8 cellular contexts compared by ENCODE assay signal in genomic region chr4:119103263-119103662, GRCh38. TPM values are rescaled to one million over a fixed set of nuclear protein-coding genes. Genes with fewer than 3 reads are reported as not detected.
DNase-seq lines count a peak whose midpoint lies in the region; ATAC-seq, FAIRE-seq and TF ChIP-seq lines count a peak whose summit lies in the region.

No MANE protein-coding gene starts in this region.

- no peak for ATAC-seq in HG03175 (IDR thresholded peaks at IDR 0.05; ENCODE audit: unreplicated experiment)
- ATAC-seq in HG02981 (IDR thresholded peaks at IDR 0.05; ENCODE audit: unreplicated experiment): no peak

- H2AFZ ChIP-seq in hepatocyte: no peak overlapping the region

- H3K27me3 ChIP-seq in hepatocyte (no peaks in the 10 kb centered on the region), tibial nerve (no peaks in the 10 kb centered on the region), thyroid gland (no peaks in the 10 kb centered on the region)

- H3K4me3 ChIP-seq in hepatocyte (no peak overlapping the region), tibial nerve (no peak overlapping the region), thyroid gland (replicated peaks in 1 of 3) (no peak overlapping the region)

- H3K4me1 ChIP-seq in hepatocyte (ENCODE audit: insufficient read depth) (no peaks in the 10 kb centered on the region), tibial nerve (peaks cover 0 to 76% (median 16%) of the 10 kb centered on the region in 4 donors), thyroid gland (no peaks in the 10 kb centered on the region)

- H3K27ac ChIP-seq in hepatocyte: peak overlapping the region; percentile 76
- H3K27ac ChIP-seq in tibial nerve: peak overlapping the region; percentile 47 to 84 (median 64)
- H3K27ac ChIP-seq in thyroid gland: peak overlapping the region in 1 of 3 donors; percentile 28

- no peak for TF ChIP-seq POLR2A in tibial nerve (IDR thresholded peaks at IDR 0.05)
- no peak for TF ChIP-seq POLR2A in thyroid gland (IDR thresholded peaks at IDR 0.05)

- H3K36me3 ChIP-seq in hepatocyte (replicated peaks; ENCODE audit: insufficient read depth, low read depth) (no peaks in the 10 kb centered on the region), tibial nerve (no peaks in the 10 kb centered on the region), thyroid gland (no peaks in the 10 kb centered on the region)

- TF ChIP-seq CTCF in hepatocyte (IDR thresholded peaks at IDR 0.05; ENCODE audit: poor library complexity) (no peak), tibial nerve (IDR thresholded peaks at IDR 0.05) (no peak), thyroid gland (IDR thresholded peaks at IDR 0.05) (no peak)

- H3K79me2 ChIP-seq in hepatocyte: no peaks in the 10 kb centered on the region

- no peaks in the 10 kb centered on the region for H3K9me2 ChIP-seq in hepatocyte (replicated peaks; ENCODE audit: insufficient read depth)

- H3K9me3 ChIP-seq in hepatocyte (ENCODE audit: low read depth): no peaks in the 10 kb centered on the region
- no peaks in the 10 kb centered on the region for H3K9me3 ChIP-seq in tibial nerve
- no peaks in the 10 kb centered on the region for H3K9me3 ChIP-seq in thyroid gland

- TF ChIP-seq EP300 in tibial nerve (IDR thresholded peaks at IDR 0.05): peak; percentile 47 to 87

- DNase-seq in HTR-8/SVneo (ENCODE audit: insufficient read length, low spot score) (peak; percentile 78), amniotic epithelial cell (ENCODE audit: low read depth) (peak; percentile 99), hepatocyte (ENCODE audit: low spot score) (peak; percentile 68), tibial nerve (ENCODE audit: low spot score in 2 of 2) (no peak), thyroid gland (no peak), NK-92 (lab: John Stamatoyannopoulos, UW; ENCODE audit: unreplicated experiment) (no peak)

- no peak overlapping the region for H3K4me2 ChIP-seq in hepatocyte

- 55% methylated on average over 2 of the region's 2 CpGs for whole genome bisulfite sequencing in hepatocyte (ENCODE audit: low lambda C conversion rate, missing lambda C conversion rate)
- WGBS in tibial nerve, 2 donors: 50 to 51% methylated on average over 2 of the region's 2 CpGs
- 57 to 75% methylated on average over 2 of the region's 2 CpGs for WGBS in thyroid gland, 2 donors

- no peaks in the 10 kb centered on the region for H4K20me1 ChIP-seq in hepatocyte (ENCODE audit: insufficient read depth, poor library complexity, severe bottlenecking)

- FAIRE-seq in HTR-8/SVneo (lab: Jason Lieb, UNC): peak; percentile 89

- intact Hi-C loops in thyroid gland (cut with DNase I): no loop called here

RNA-seq across cellular contexts. Expression of gene MYOZ2, which starts 32.4 kb away (rescaled TPM):
- 0.10 and 0.16 TPM in 2 replicates for total RNA-seq in hepatocyte
- 0.13 TPM in 1 of 2 replicates, not detected in the other for polyA plus RNA-seq in hepatocyte
- total RNA-seq in tibial nerve: under 1 TPM in 3 of 4 donors, not detected in 1; 0.21 to 0.30 (median 0.22) TPM
- total RNA-seq in thyroid gland: not detected

Comparison
In these comparisons a context has a peak if more than half of its experiments do, and no peak if none do; other contexts are left out.
1. DNase-seq: peak in HTR-8/SVneo (single experiment), amniotic epithelial cell (single experiment) and hepatocyte (single experiment); none in tibial nerve (0 of 2), thyroid gland (0 of 2) and NK-92 (single experiment).